ENCODE assay signal across 18 cellular contexts in the genomic region with DNA sequence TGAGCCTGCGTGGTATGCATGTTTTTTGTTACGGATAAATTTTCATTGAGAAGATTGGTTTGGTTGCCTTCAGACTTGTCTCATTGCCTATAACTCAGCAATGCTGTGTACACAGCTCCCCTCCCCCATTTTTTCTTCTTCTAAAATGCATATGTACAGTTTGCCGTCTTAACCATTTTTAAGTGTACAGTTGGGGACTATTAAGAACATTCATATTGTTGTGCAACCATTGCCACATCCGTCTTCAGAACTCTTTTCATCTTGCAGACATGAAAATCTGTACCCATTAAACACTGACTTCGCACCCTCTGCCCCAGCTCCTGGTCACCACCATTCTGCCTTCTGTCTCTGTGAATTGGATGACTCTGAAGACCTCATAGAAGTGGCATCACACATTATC.
"Had no signal": no experiment of that assay in that cellular context is flagged by ENCODE, and none has a peak within 500 bp of the region (broad histone marks: within the 10 kb centered on the region; RNA-seq: fewer than 3 reads in every experiment).

No MANE protein-coding gene starts in this region.

- H3K4me1 ChIP-seq: colonic mucosa had no signal

- H3K27me3 ChIP-seq: brain microvascular endothelial cell, colonic mucosa, tibial artery, vagina had no signal

- ATAC-seq: activated T-cell treated with anti-CD3 and anti-CD28 coated beads, Interleukin-2, amount 50 U/mL, for 72 hours; stimulated activated naive CD8-positive, alpha-beta T cell treated with anti-CD3 and anti-CD28 coated beads, Interleukin-15, Interleukin-2, amounts not matched to agents 100 U/mL and 50 U/mL, for 24 hours had no signal

- H3K9me3 ChIP-seq: colonic mucosa had no signal

- H3K27ac ChIP-seq: brain microvascular endothelial cell, colonic mucosa, tibial artery, vagina had no signal

- H3K4me3 ChIP-seq: colonic mucosa, lung, tibial artery, vagina had no signal

- DNase-seq: activated CD4-positive, alpha-beta T cell treated with anti-CD3 and anti-CD28 coated beads, Interleukin-2, amount 10 ng/mL, durations not matched to agents 7 days and 5 days; activated CD8-positive, alpha-beta memory T cell treated with anti-CD3 and anti-CD28 coated beads, Interleukin-2, amount 50 U/mL, for 4 hours; activated naive CD4-positive, alpha-beta T cell; activated T-cell treated with anti-CD3 and anti-CD28 coated beads, Interleukin-2, amount 50 U/mL, for 72 hours; brain microvascular endothelial cell; central memory CD4-positive, alpha-beta T cell; colonic mucosa; erythroblast; foreskin melanocyte; occipital lobe; stimulated activated CD4-positive, alpha-beta T cell treated with anti-CD3 and anti-CD28 coated beads, Interleukin-12 subunit alpha, Interleukin-12 subunit beta, amount 100 ng/mL, for 4 hours; stimulated activated CD4-positive, alpha-beta T cell treated with anti-CD3 and anti-CD28 coated beads, Interleukin-2, amount 100 ng/mL, for 24 hours; stimulated activated naive CD8-positive, alpha-beta T cell treated with anti-CD3 and anti-CD28 coated beads, Interleukin-15, Interleukin-2, amounts not matched to agents 100 U/mL and 50 U/mL, for 24 hours; T-helper 1 cell; T1000 had no signal
